8 cellular contexts compared by ENCODE assay signal in genomic region chr1:204520834-204521709, GRCh38. TPM values are rescaled to one million over a fixed set of nuclear protein-coding genes. Genes with fewer than 3 reads are reported as not detected.
DNase-seq lines count a peak whose midpoint lies in the region; ATAC-seq and TF ChIP-seq lines count a peak whose summit lies in the region.

No MANE protein-coding gene starts in this region.

- TF ChIP-seq CTCF in GM12864 (IDR thresholded peaks at IDR 0.05; ENCODE audit: low read depth, low read length, missing control alignments) (no peak), fibroblast of mammary gland (conservative IDR thresholded peaks at IDR 0.05; ENCODE audit: control insufficient read depth, insufficient read depth, low read depth, low read length) (no peak), uterus (IDR thresholded peaks at IDR 0.05) (no peak)

- peak; percentile 89 for DNase-seq in GM12864 (ENCODE audit: low read depth)
- peak; percentile 46 for DNase-seq in LoVo (ENCODE audit: low spot score)
- peak; percentile 84 for DNase-seq in activated CD4-positive, alpha-beta T cell treated with anti-CD3 and anti-CD28 coated beads, Interleukin-2, amount 10 ng/mL, durations not matched to agents 7 days and 5 days
- DNase-seq in fibroblast of mammary gland (ENCODE audit: low read depth) = peak; percentile 84
- DNase-seq in stimulated activated naive CD8-positive, alpha-beta T cell treated with anti-CD3 and anti-CD28 coated beads, Interleukin-15, amount 100 ng/mL, for 72 hours = peak in 1 of 2 donors; percentile 46
- no peak for DNase-seq in NCI-H1092 (lab: John Stamatoyannopoulos, UW)
- DNase-seq in uterus = no peak

- peaks cover 73% of the 10 kb centered on the region for H3K36me3 Mint-ChIP-seq in activated CD4-positive, alpha-beta T cell treated with anti-CD3 and anti-CD28 coated beads, Interleukin-2, amount 10 ng/mL, durations not matched to agents 7 days and 5 days (ENCODE audit: low read depth)

- intact Hi-C loops in uterus (cut with DNase I; ENCODE audit: low total_unique reads) = no loop called here

- peak; percentile 58 for ATAC-seq in GM21737 (IDR thresholded peaks at IDR 0.05; ENCODE audit: unreplicated experiment)
- ATAC-seq in stimulated activated naive CD8-positive, alpha-beta T cell treated with anti-CD3 and anti-CD28 coated beads, Interleukin-15, amount 100 ng/mL, for 72 hours = peak; percentile 61

- H3K27ac ChIP-seq in uterus = no peak overlapping the region

- peak overlapping the region; percentile 59 for H3K4me3 Mint-ChIP-seq in activated CD4-positive, alpha-beta T cell treated with anti-CD3 and anti-CD28 coated beads, Interleukin-2, amount 10 ng/mL, durations not matched to agents 7 days and 5 days
- peak overlapping the region; percentile 41 to 48 for H3K4me3 Mint-ChIP-seq in stimulated activated naive CD8-positive, alpha-beta T cell treated with anti-CD3 and anti-CD28 coated beads, Interleukin-15, amount 100 ng/mL, for 72 hours

- POLR2A ChIA-PET in activated CD4-positive, alpha-beta T cell treated with anti-CD3 and anti-CD28 coated beads, Interleukin-2, amount 10 ng/mL, durations not matched to agents 7 days and 5 days (lab: Charles Lee) = no interaction called here

- H3K4me1 Mint-ChIP-seq in activated CD4-positive, alpha-beta T cell treated with anti-CD3 and anti-CD28 coated beads, Interleukin-2, amount 10 ng/mL, durations not matched to agents 7 days and 5 days = peaks cover 72% of the 10 kb centered on the region
- H3K4me1 Mint-ChIP-seq in stimulated activated naive CD8-positive, alpha-beta T cell treated with anti-CD3 and anti-CD28 coated beads, Interleukin-15, amount 100 ng/mL, for 72 hours = peaks cover 67% of the 10 kb centered on the region

- H3K9me3 Mint-ChIP-seq in activated CD4-positive, alpha-beta T cell treated with anti-CD3 and anti-CD28 coated beads, Interleukin-2, amount 10 ng/mL, durations not matched to agents 7 days and 5 days = peaks cover 10% of the 10 kb centered on the region
- peaks cover 9 to 13% of the 10 kb centered on the region in 2 donors for H3K9me3 Mint-ChIP-seq in stimulated activated naive CD8-positive, alpha-beta T cell treated with anti-CD3 and anti-CD28 coated beads, Interleukin-15, amount 100 ng/mL, for 72 hours

- H3K9me3 ChIP-seq in uterus = no peaks in the 10 kb centered on the region

- no peaks in the 10 kb centered on the region for H3K36me3 ChIP-seq in uterus

- H3K4me3 ChIP-seq in GM12864 (ENCODE audit: low read depth, low read length) = peak overlapping the region; percentile 2; the same call in 1 of the 2 replicates
- no peak overlapping the region for H3K4me3 ChIP-seq in fibroblast of mammary gland (ENCODE audit: control insufficient read depth, low read depth, low read length)
- H3K4me3 ChIP-seq in uterus = no peak overlapping the region

- no peaks in the 10 kb centered on the region for H3K4me1 ChIP-seq in uterus

- H3K27me3 ChIP-seq in uterus = no peaks in the 10 kb centered on the region

- no peak for TF ChIP-seq POLR2A in uterus (IDR thresholded peaks at IDR 0.05)

- peak overlapping the region; percentile 93 for H3K27ac Mint-ChIP-seq in activated CD4-positive, alpha-beta T cell treated with anti-CD3 and anti-CD28 coated beads, Interleukin-2, amount 10 ng/mL, durations not matched to agents 7 days and 5 days
- peak overlapping the region in 1 of 2 donors; percentile 57 for H3K27ac Mint-ChIP-seq in stimulated activated naive CD8-positive, alpha-beta T cell treated with anti-CD3 and anti-CD28 coated beads, Interleukin-15, amount 100 ng/mL, for 72 hours

- CTCF ChIA-PET in activated CD4-positive, alpha-beta T cell treated with anti-CD3 and anti-CD28 coated beads, Interleukin-2, amount 10 ng/mL, durations not matched to agents 7 days and 5 days (lab: Charles Lee) = interaction anchor here (1.4 kb wide), 1 partner anchor 18 kb away, joined by 4 read pairs; no protein-coding TSS in a partner anchor

- no peaks in the 10 kb centered on the region for H3K27me3 Mint-ChIP-seq in activated CD4-positive, alpha-beta T cell treated with anti-CD3 and anti-CD28 coated beads, Interleukin-2, amount 10 ng/mL, durations not matched to agents 7 days and 5 days
- H3K27me3 Mint-ChIP-seq in stimulated activated naive CD8-positive, alpha-beta T cell treated with anti-CD3 and anti-CD28 coated beads, Interleukin-15, amount 100 ng/mL, for 72 hours = no peaks in the 10 kb centered on the region

RNA-seq across cellular contexts. Expression of gene MDM4, which starts 4.9 kb away (rescaled TPM):
- 10 to 100 TPM; 95.0 to 98.1 TPM for total RNA-seq in activated CD4-positive, alpha-beta T cell treated with anti-CD3 and anti-CD28 coated beads, Interleukin-2, amount 10 ng/mL, durations not matched to agents 7 days and 5 days
- 100 to 1,000 TPM in 3 of 4 donors, 10 to 100 TPM in 1; 31.0 to 141 (median 134) TPM for total RNA-seq in uterus

RNA-seq across cellular contexts. Expression of gene PIK3C2B, which starts 26.5 kb away (rescaled TPM):
- total RNA-seq in activated CD4-positive, alpha-beta T cell treated with anti-CD3 and anti-CD28 coated beads, Interleukin-2, amount 10 ng/mL, durations not matched to agents 7 days and 5 days = 10 to 100 TPM; 27.4 to 28.9 TPM
- 10 to 100 TPM in 3 of 4 donors, 1 to 10 TPM in 1; 7.4 to 81.5 (median 38.3) TPM for total RNA-seq in uterus

Comparison
In these comparisons a context has a peak if more than half of its experiments do, and no peak if none do; other contexts are left out.
1. DNase-seq: peak in GM12864 (single experiment), LoVo (single experiment), activated CD4-positive, alpha-beta T cell treated with anti-CD3 and anti-CD28 coated beads, Interleukin-2, amount 10 ng/mL, durations not matched to agents 7 days and 5 days (single experiment) and fibroblast of mammary gland (single experiment); none in NCI-H1092 (single experiment) and uterus (0 of 2).